In the genomic region with DNA sequence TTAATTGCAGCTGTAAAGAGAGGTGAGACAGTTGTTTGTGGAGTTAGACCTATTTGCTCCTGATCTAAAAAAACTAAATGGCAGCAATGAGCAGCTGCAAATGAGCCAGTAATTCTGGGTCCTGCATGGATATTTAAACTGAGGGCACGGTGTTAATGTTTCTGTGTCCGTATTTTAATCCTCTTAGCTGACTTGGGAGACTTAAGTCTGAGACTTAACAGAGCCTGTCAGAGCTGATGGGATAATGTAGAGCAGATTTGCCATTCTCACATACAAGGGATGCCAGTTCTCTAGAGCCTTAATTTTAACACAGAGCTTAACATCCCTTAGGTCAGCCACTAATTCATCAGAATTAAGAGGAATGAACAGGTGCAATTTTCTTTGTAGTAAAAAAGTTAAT, we compare ENCODE assay signal across 15 cellular contexts.
"Had no signal": no experiment of that assay in that cellular context is flagged by ENCODE, and none has a peak within 500 bp of the region (broad histone marks: within the 10 kb centered on the region; RNA-seq: fewer than 3 reads in every experiment).

No MANE protein-coding gene starts in this region.

- H3K4me1 ChIP-seq: esophagus squamous epithelium had no signal

- H3K36me3 ChIP-seq: esophagus squamous epithelium, neutrophil, upper lobe of left lung had no signal

- ATAC-seq: activated CD8-positive, alpha-beta T cell treated with anti-CD3 and anti-CD28 coated beads for 36 hours; activated T-cell treated with anti-CD3 and anti-CD28 coated beads, Interleukin-2, amount 50 U/mL, for 4 hours; T-helper 17 cell; WTC11 had no signal

- H3K27ac Mint-ChIP-seq: activated CD8-positive, alpha-beta T cell treated with anti-CD3 and anti-CD28 coated beads for 36 hours; naive B cell; stimulated activated naive CD8-positive, alpha-beta T cell treated with anti-CD3 and anti-CD28 coated beads, Interleukin-15, Interleukin-2, amounts not matched to agents 100 ng/mL and 50 ng/mL, for 24 hours; T-helper 17 cell; WTC11 had no signal

- DNase-seq: activated CD4-positive, alpha-beta T cell treated with anti-CD3 and anti-CD28 coated beads for 48 hours; activated CD8-positive, alpha-beta T cell treated with anti-CD3 and anti-CD28 coated beads for 36 hours; activated effector memory CD4-positive, alpha-beta T cell treated with Interleukin-2 at 50 U/mL for 16 hours; activated naive CD4-positive, alpha-beta T cell treated with anti-CD3 and anti-CD28 coated beads, Interleukin-2, amount 50 U/mL, for 16 hours; activated T-cell treated with anti-CD3 and anti-CD28 coated beads, Interleukin-2, amount 50 U/mL, for 4 hours; effector CD4-positive, alpha-beta T cell; esophagus squamous epithelium; naive B cell; retina; T-helper 17 cell had no signal

- H3K9me3 ChIP-seq: esophagus squamous epithelium, neutrophil, upper lobe of left lung had no signal

- H3K9me3 Mint-ChIP-seq: activated CD8-positive, alpha-beta T cell treated with anti-CD3 and anti-CD28 coated beads for 36 hours; activated T-cell treated with anti-CD3 and anti-CD28 coated beads, Interleukin-2, amount 50 U/mL, for 4 hours; stimulated activated naive CD8-positive, alpha-beta T cell treated with anti-CD3 and anti-CD28 coated beads, Interleukin-15, Interleukin-2, amounts not matched to agents 100 ng/mL and 50 ng/mL, for 24 hours; WTC11 had no signal

- H3K36me3 Mint-ChIP-seq: naive B cell, WTC11 had no signal

- H3K27ac ChIP-seq: esophagus squamous epithelium, neutrophil, upper lobe of left lung had no signal

- H3K4me1 Mint-ChIP-seq: naive B cell, T-helper 17 cell had no signal

- H3K4me3 ChIP-seq: esophagus squamous epithelium, lung, upper lobe of left lung had no signal

- H3K4me3 Mint-ChIP-seq: activated CD8-positive, alpha-beta T cell treated with anti-CD3 and anti-CD28 coated beads for 36 hours; activated T-cell treated with anti-CD3 and anti-CD28 coated beads, Interleukin-2, amount 50 U/mL, for 4 hours; naive B cell; stimulated activated naive CD8-positive, alpha-beta T cell treated with anti-CD3 and anti-CD28 coated beads, Interleukin-15, Interleukin-2, amounts not matched to agents 100 ng/mL and 50 ng/mL, for 24 hours; T-helper 17 cell; WTC11 had no signal

- H3K27me3 ChIP-seq: esophagus squamous epithelium, neutrophil, upper lobe of left lung had no signal

- H3K27me3 Mint-ChIP-seq: activated CD8-positive, alpha-beta T cell treated with anti-CD3 and anti-CD28 coated beads for 36 hours; naive B cell; stimulated activated naive CD8-positive, alpha-beta T cell treated with anti-CD3 and anti-CD28 coated beads, Interleukin-15, Interleukin-2, amounts not matched to agents 100 ng/mL and 50 ng/mL, for 24 hours; T-helper 17 cell had no signal
